ENCODE assay signal across 1 cellular context in the genomic region with DNA sequence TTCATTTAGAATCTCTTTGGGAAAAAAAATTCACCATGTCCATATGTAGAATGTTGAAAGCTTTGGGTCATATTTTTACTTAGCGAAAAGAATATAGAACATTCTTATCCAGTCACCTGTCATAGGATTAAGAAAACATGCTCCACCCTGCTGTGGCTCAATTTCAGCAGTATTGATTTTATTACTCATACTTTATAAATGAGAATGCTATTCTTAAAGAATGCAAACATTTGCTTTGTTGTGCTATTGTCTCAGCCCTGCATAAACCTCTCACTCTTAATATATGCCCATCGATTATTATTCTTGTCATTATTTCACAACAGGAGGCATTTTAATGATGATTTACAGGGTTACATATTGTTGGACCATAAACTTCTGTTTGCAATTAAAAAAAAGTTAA.
TF ChIP-seq lines count a peak whose summit lies in the region.

No MANE protein-coding gene starts in this region.

TF ChIP-seq in A549, 52 proteins besides CTCF, POLR2A, EP300 and RAD21 (continued from another document):
- TF ChIP-seq, protein P1, sequence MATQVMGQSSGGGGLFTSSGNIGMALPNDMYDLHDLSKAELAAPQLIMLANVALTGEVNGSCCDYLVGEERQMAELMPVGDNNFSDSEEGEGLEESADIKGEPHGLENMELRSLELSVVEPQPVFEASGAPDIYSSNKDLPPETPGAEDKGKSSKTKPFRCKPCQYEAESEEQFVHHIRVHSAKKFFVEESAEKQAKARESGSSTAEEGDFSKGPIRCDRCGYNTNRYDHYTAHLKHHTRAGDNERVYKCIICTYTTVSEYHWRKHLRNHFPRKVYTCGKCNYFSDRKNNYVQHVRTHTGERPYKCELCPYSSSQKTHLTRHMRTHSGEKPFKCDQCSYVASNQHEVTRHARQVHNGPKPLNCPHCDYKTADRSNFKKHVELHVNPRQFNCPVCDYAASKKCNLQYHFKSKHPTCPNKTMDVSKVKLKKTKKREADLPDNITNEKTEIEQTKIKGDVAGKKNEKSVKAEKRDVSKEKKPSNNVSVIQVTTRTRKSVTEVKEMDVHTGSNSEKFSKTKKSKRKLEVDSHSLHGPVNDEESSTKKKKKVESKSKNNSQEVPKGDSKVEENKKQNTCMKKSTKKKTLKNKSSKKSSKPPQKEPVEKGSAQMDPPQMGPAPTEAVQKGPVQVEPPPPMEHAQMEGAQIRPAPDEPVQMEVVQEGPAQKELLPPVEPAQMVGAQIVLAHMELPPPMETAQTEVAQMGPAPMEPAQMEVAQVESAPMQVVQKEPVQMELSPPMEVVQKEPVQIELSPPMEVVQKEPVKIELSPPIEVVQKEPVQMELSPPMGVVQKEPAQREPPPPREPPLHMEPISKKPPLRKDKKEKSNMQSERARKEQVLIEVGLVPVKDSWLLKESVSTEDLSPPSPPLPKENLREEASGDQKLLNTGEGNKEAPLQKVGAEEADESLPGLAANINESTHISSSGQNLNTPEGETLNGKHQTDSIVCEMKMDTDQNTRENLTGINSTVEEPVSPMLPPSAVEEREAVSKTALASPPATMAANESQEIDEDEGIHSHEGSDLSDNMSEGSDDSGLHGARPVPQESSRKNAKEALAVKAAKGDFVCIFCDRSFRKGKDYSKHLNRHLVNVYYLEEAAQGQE (IDR thresholded peaks at IDR 0.05) = no peak
- TF ChIP-seq ZC3H11A (IDR thresholded peaks at IDR 0.05) (no peak), HOXB5 (CRISPR knock-in tag; IDR thresholded peaks at IDR 0.05) (no peak), HDAC2 (IDR thresholded peaks at IDR 0.05) (no peak), ZSCAN20 (CRISPR knock-in tag; IDR thresholded peaks at IDR 0.05) (no peak), CHD4 (IDR thresholded peaks at IDR 0.05; ENCODE audit: borderline replicate concordance) (no peak), RARB (CRISPR knock-in tag; IDR thresholded peaks at IDR 0.05) (no peak), EHF (CRISPR knock-in tag; IDR thresholded peaks at IDR 0.05) (no peak), HEYL (CRISPR knock-in tag; IDR thresholded peaks at IDR 0.05) (no peak), MAZ (IDR thresholded peaks at IDR 0.05; ENCODE audit: borderline replicate concordance, low read depth, low read length) (no peak), RFX5 (IDR thresholded peaks at IDR 0.05) (no peak), KDM5A (IDR thresholded peaks at IDR 0.05) (no peak), FOXS1 (CRISPR knock-in tag; IDR thresholded peaks at IDR 0.05) (peak; percentile 21; the same call in 1 of the 2 replicates), MAFK (IDR thresholded peaks at IDR 0.05; ENCODE audit: partially characterized antibody) (no peak), ZFP36 (IDR thresholded peaks at IDR 0.05; ENCODE audit: borderline replicate concordance, partially characterized antibody) (no peak), SREBF2 (IDR thresholded peaks at IDR 0.05) (no peak)
- TF ChIP-seq, protein P2, sequence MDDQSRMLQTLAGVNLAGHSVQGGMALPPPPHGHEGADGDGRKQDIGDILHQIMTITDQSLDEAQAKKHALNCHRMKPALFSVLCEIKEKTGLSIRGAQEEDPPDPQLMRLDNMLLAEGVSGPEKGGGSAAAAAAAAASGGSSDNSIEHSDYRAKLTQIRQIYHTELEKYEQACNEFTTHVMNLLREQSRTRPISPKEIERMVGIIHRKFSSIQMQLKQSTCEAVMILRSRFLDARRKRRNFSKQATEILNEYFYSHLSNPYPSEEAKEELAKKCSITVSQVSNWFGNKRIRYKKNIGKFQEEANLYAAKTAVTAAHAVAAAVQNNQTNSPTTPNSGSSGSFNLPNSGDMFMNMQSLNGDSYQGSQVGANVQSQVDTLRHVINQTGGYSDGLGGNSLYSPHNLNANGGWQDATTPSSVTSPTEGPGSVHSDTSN (IDR thresholded peaks at IDR 0.05) = no peak
- TF ChIP-seq, protein P3, sequence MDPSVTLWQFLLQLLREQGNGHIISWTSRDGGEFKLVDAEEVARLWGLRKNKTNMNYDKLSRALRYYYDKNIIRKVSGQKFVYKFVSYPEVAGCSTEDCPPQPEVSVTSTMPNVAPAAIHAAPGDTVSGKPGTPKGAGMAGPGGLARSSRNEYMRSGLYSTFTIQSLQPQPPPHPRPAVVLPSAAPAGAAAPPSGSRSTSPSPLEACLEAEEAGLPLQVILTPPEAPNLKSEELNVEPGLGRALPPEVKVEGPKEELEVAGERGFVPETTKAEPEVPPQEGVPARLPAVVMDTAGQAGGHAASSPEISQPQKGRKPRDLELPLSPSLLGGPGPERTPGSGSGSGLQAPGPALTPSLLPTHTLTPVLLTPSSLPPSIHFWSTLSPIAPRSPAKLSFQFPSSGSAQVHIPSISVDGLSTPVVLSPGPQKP (IDR thresholded peaks at IDR 0.05; ENCODE audit: low read depth, low read length) = no peak
